21 cellular contexts compared by ENCODE assay signal in the genomic region with DNA sequence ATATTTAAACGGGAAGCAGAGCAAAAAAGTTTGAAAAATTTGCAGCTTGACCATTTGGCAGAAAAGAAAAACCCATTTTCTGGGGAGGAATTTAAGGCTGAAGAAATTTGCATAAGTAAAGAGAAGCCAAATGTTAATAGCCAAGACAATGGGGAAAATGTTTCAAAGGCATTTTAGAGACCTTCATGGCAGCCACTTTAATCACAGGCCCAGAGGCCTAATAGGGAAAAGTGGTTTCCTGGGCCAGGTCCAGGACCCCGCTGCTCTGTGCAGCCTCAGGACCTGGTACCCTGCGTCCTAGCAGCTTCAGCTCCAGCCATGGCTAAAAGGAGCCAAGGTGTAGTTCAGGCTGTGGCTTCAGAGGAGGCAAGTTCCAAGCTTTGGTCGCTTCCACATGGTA.
DNase-seq lines count a peak whose midpoint lies in the region; ATAC-seq and TF ChIP-seq lines count a peak whose summit lies in the region.
"Had no signal": no experiment of that assay in that cellular context is flagged by ENCODE, and none has a peak within 500 bp of the region (broad histone marks: within the 10 kb centered on the region; RNA-seq: fewer than 3 reads in every experiment).

No MANE protein-coding gene starts in this region.

- H2BK15ac ChIP-seq in neuronal stem cell (ENCODE audit: low read length) = no peak overlapping the region

- WGBS in endodermal cell (ENCODE audit: insufficient coverage in 1 of 2, insufficient read length in 1 of 2), 2 experiments = 78 to 83% methylated on average over 2 to 4 of the region's 4 CpGs
- no CpG with 5 or more reads among the region's 4 CpGs for WGBS in neuronal stem cell (ENCODE audit: extremely low coverage in 2 of 2, insufficient read length in 2 of 2, insufficient replicate concordance in 1 of 2), 2 donors

- H3K14ac ChIP-seq in neuronal stem cell (ENCODE audit: low read length) = peak overlapping the region; percentile 58

- H3K4ac ChIP-seq in neuronal stem cell (ENCODE audit: low read length) = no peak overlapping the region

- H2AFZ ChIP-seq in GM23338 = no peak overlapping the region
- H2AFZ ChIP-seq in neuronal stem cell (ENCODE audit: low read length) = no peak overlapping the region
- H2AFZ ChIP-seq in neural progenitor cell (replicated peaks) = no peak overlapping the region

- H3K4me3 Mint-ChIP-seq in GM23338 = no peak overlapping the region
- no peak overlapping the region for H3K4me3 Mint-ChIP-seq in endodermal cell
- H3K4me3 Mint-ChIP-seq in neural progenitor cell = no peak overlapping the region
- H3K4me3 Mint-ChIP-seq: CD14-positive monocyte; CD4-positive, alpha-beta T cell; CD8-positive, alpha-beta memory T cell had no signal

- no peak for TF ChIP-seq CTCF in GM23338 (conservative IDR thresholded peaks at IDR 0.05; ENCODE audit: low read depth in 2 of 2)
- no peak for TF ChIP-seq CTCF in endodermal cell (conservative IDR thresholded peaks at IDR 0.05)
- TF ChIP-seq CTCF in neural progenitor cell (IDR thresholded peaks at IDR 0.05) = no peak

- H4K20me1 ChIP-seq in GM23338 (replicated peaks; ENCODE audit: insufficient read depth) = no peaks in the 10 kb centered on the region; the same call in none of the 2 replicates
- no peaks in the 10 kb centered on the region for H4K20me1 ChIP-seq in neural progenitor cell (ENCODE audit: low read depth)
- H4K20me1 ChIP-seq: BLaER1 treated with 17β-estradiol and CSF1 and Interleukin-3, amounts not matched to agents 10 nM and 100 nM had no signal

- ATAC-seq in GM23338 = peak; percentile 78
- no peak for ATAC-seq in Right ventricle myocardium inferior
- ATAC-seq: A549 had no signal

- no peak overlapping the region for H4K91ac ChIP-seq in neuronal stem cell (ENCODE audit: low read depth, low read length, poor library complexity)

- H3K9me3 Mint-ChIP-seq in GM23338 (no peaks in the 10 kb centered on the region; the same call in 2 of the 3 replicates), endodermal cell (peaks cover 2% of the 10 kb centered on the region), neural progenitor cell (no peaks in the 10 kb centered on the region)
- H3K9me3 Mint-ChIP-seq: CD4-positive, alpha-beta T cell had no signal

- H3K4me2 ChIP-seq in GM23338 (peak overlapping the region; percentile 14; the same call in 1 of the 2 replicates), neuronal stem cell (ENCODE audit: insufficient read depth, low read length, poor library complexity, severe bottlenecking) (no peak overlapping the region), neural progenitor cell (no peak overlapping the region)
- H3K4me2 ChIP-seq: A549; BLaER1 treated with 17β-estradiol and CSF1 and Interleukin-3, amounts not matched to agents 10 nM and 100 nM had no signal

- H3K27me3 ChIP-seq in GM23338 (ENCODE audit: insufficient read depth) = peaks cover 29% of the 10 kb centered on the region
- H3K27me3 ChIP-seq in endodermal cell (ENCODE audit: control insufficient read depth, insufficient read depth, low read length, poor library complexity, severe bottlenecking) = no peaks in the 10 kb centered on the region
- H3K27me3 ChIP-seq in neuronal stem cell (ENCODE audit: control insufficient read depth in 3 of 3, insufficient read depth in 3 of 3, low read depth in 1 of 3, low read length in 3 of 3) = peaks cover 0 to 80% (median 2%) of the 10 kb centered on the region in 3 experiments
- H3K27me3 ChIP-seq in neural progenitor cell = no peaks in the 10 kb centered on the region
- H3K27me3 ChIP-seq: BE2C; BLaER1 treated with 17β-estradiol and CSF1 and Interleukin-3, amounts not matched to agents 10 nM and 100 nM had no signal

- no peak overlapping the region for H2AK5ac ChIP-seq in neuronal stem cell (ENCODE audit: low read depth, low read length)

- no peaks in the 10 kb centered on the region for H3K79me2 ChIP-seq in GM23338 (replicated peaks; ENCODE audit: insufficient read depth)
- H3K79me2 ChIP-seq in neural progenitor cell (ENCODE audit: low read depth) = no peaks in the 10 kb centered on the region

- no peak overlapping the region for H2BK120ac ChIP-seq in neuronal stem cell (ENCODE audit: low read depth, low read length)

- peaks cover 8% of the 10 kb centered on the region for H3K4me1 Mint-ChIP-seq in GM23338
- H3K4me1 Mint-ChIP-seq in endodermal cell = peaks cover 6% of the 10 kb centered on the region
- peaks cover under 1% of the 10 kb centered on the region for H3K4me1 Mint-ChIP-seq in neural progenitor cell
- H3K4me1 Mint-ChIP-seq: CD8-positive, alpha-beta memory T cell had no signal

- H3K27me3 Mint-ChIP-seq in GM23338 (ENCODE audit: insufficient read depth, low read depth, poor library complexity) = peaks cover 6% of the 10 kb centered on the region
- H3K27me3 Mint-ChIP-seq in endodermal cell (ENCODE audit: insufficient read depth) = peaks cover 40% of the 10 kb centered on the region
- peaks cover 2% of the 10 kb centered on the region for H3K27me3 Mint-ChIP-seq in neural progenitor cell (ENCODE audit: insufficient read depth, low read depth)
- H3K27me3 Mint-ChIP-seq: CD4-positive, alpha-beta T cell; CD8-positive, alpha-beta memory T cell had no signal

- DNase-seq in GM23338 (ENCODE audit: low spot score) (peak; percentile 59), endodermal cell (peak; percentile 42), neuronal stem cell (ENCODE audit: low spot score) (no peak), Right ventricle myocardium inferior (ENCODE audit: missing footprints) (no peak), neural progenitor cell (ENCODE audit: low spot score) (no peak), ecto neural progenitor cell (ENCODE audit: low spot score) (no peak)
- DNase-seq: 8988T; ACHN; AML-193; BE2C; CD4-positive, alpha-beta T cell; CD8-positive, alpha-beta memory T cell; DMS 273 treated with DMSO at 0.1 percent for 48 hours; DMS79; EL; GF-D8; H7; HCEC 1CT had no signal

- no peaks in the 10 kb centered on the region for H3K79me1 ChIP-seq in neuronal stem cell (ENCODE audit: low read depth, low read length)

- H3K9me3 ChIP-seq in endodermal cell (ENCODE audit: control insufficient read depth, low read length) = no peaks in the 10 kb centered on the region
- no peaks in the 10 kb centered on the region for H3K9me3 ChIP-seq in neuronal stem cell (replicated peaks in 1 of 2; ENCODE audit: control insufficient read depth in 2 of 2, insufficient read depth in 1 of 2, low read depth in 1 of 2, low read length in 2 of 2)
- no peaks in the 10 kb centered on the region for H3K9me3 ChIP-seq in neural progenitor cell (ENCODE audit: low read depth)
- H3K9me3 ChIP-seq: A549; BE2C; BLaER1 treated with 17β-estradiol and CSF1 and Interleukin-3, amounts not matched to agents 10 nM and 100 nM had no signal

- no peak overlapping the region for H3K4me3 ChIP-seq in GM23338
- no peak overlapping the region for H3K4me3 ChIP-seq in endodermal cell (ENCODE audit: low read length)
- H3K4me3 ChIP-seq in neuronal stem cell (ENCODE audit: low read length in 2 of 2) = no peak overlapping the region
- no peak overlapping the region for H3K4me3 ChIP-seq in neural progenitor cell
- H3K4me3 ChIP-seq: A549; BLaER1 treated with 17β-estradiol and CSF1 and Interleukin-3, amounts not matched to agents 10 nM and 100 nM had no signal

- H2BK5ac ChIP-seq in neuronal stem cell (ENCODE audit: low read length) = no peak overlapping the region

- H3K9ac ChIP-seq in endodermal cell (ENCODE audit: extremely low read depth, low read length, poor library complexity, severe bottlenecking) = no peak overlapping the region
- H3K9ac ChIP-seq in neuronal stem cell (ENCODE audit: low read depth, low read length, poor library complexity) = no peak overlapping the region
- no peak overlapping the region for H3K9ac ChIP-seq in neural progenitor cell
- H3K9ac ChIP-seq: BLaER1 treated with 17β-estradiol and CSF1 and Interleukin-3, amounts not matched to agents 10 nM and 100 nM had no signal

- H3K4me1 ChIP-seq in GM23338 (ENCODE audit: insufficient read depth) = peaks cover 12% of the 10 kb centered on the region
- H3K4me1 ChIP-seq in endodermal cell (ENCODE audit: control insufficient read depth, insufficient read depth, low read length) = no peaks in the 10 kb centered on the region
- H3K4me1 ChIP-seq in neuronal stem cell (ENCODE audit: control insufficient read depth in 2 of 2, insufficient read depth in 1 of 2, low read depth in 1 of 2, low read length in 2 of 2) = peaks cover 0 to 4% of the 10 kb centered on the region in 2 donors
- H3K4me1 ChIP-seq in neural progenitor cell = no peaks in the 10 kb centered on the region
- H3K4me1 ChIP-seq: A549, BE2C had no signal

- H3K36me3 Mint-ChIP-seq in GM23338 (ENCODE audit: low read depth) (no peaks in the 10 kb centered on the region), endodermal cell (ENCODE audit: low read depth) (no peaks in the 10 kb centered on the region), neural progenitor cell (no peaks in the 10 kb centered on the region)
- H3K36me3 Mint-ChIP-seq: CD14-positive monocyte; CD8-positive, alpha-beta memory T cell had no signal

- H3K27ac ChIP-seq in GM23338 (ENCODE audit: low read depth) (no peak overlapping the region), endodermal cell (ENCODE audit: low read depth, low read length) (no peak overlapping the region), neuronal stem cell (replicated peaks; ENCODE audit: low read length) (no peak overlapping the region), neural progenitor cell (no peak overlapping the region)
- H3K27ac ChIP-seq: A549; BLaER1 treated with 17β-estradiol and CSF1 and Interleukin-3, amounts not matched to agents 10 nM and 100 nM had no signal

- H3K27ac Mint-ChIP-seq in GM23338 (no peak overlapping the region), endodermal cell (no peak overlapping the region), neural progenitor cell (no peak overlapping the region)
- H3K27ac Mint-ChIP-seq: CD4-positive, alpha-beta T cell; CD8-positive, alpha-beta memory T cell had no signal

- H3K23ac ChIP-seq in neuronal stem cell (ENCODE audit: low read depth, low read length, poor library complexity) = no peak overlapping the region

- H3K36me3 ChIP-seq in GM23338 (ENCODE audit: insufficient read depth) (no peaks in the 10 kb centered on the region), endodermal cell (ENCODE audit: control insufficient read depth, insufficient read depth, low read length) (no peaks in the 10 kb centered on the region), neuronal stem cell (replicated peaks in 1 of 2; ENCODE audit: control insufficient read depth in 2 of 2, insufficient read depth in 2 of 2, low read length in 2 of 2) (no peaks in the 10 kb centered on the region), neural progenitor cell (no peaks in the 10 kb centered on the region)
- H3K36me3 ChIP-seq: BE2C; BLaER1 treated with 17β-estradiol and CSF1 and Interleukin-3, amounts not matched to agents 10 nM and 100 nM had no signal

- peak overlapping the region; percentile 77 for H3K18ac ChIP-seq in neuronal stem cell (ENCODE audit: low read length)

- H4K8ac ChIP-seq in neuronal stem cell (ENCODE audit: low read depth, low read length) = peak overlapping the region; percentile 50

- intact Hi-C loops in Right ventricle myocardium inferior (cut with DNase I) = no loop called here

- H3F3A ChIP-seq in GM23338 (replicated peaks; ENCODE audit: low read depth) (no peaks in the 10 kb centered on the region), neural progenitor cell (ENCODE audit: low read depth) (no peaks in the 10 kb centered on the region)

- H3K9me2 ChIP-seq in GM23338 (ENCODE audit: insufficient read depth) = no peaks in the 10 kb centered on the region

- H2BK12ac ChIP-seq in neuronal stem cell (ENCODE audit: low read length) = no peak overlapping the region

Comparison
In these comparisons a context has a peak if more than half of its experiments do, and no peak if none do; other contexts are left out.
1. DNase-seq: peak in GM23338 (single experiment) and endodermal cell (single experiment); none in neuronal stem cell (single experiment), Right ventricle myocardium inferior (single experiment), neural progenitor cell (single experiment) and ecto neural progenitor cell (single experiment).